In genomic region chr2:69762513-69763494, GRCh38 we compare ENCODE assay signal across 1 cellular context.
A peak's percentile ranks its signal among the peaks of the same experiment; 100 is the strongest.
TF ChIP-seq lines count a peak whose summit lies in the region.

No MANE protein-coding gene starts in this region.

TF ChIP-seq in GM12878, 131 proteins besides CTCF, POLR2A, EP300 and RAD21 (continued from another document and continues in another):
- TF ChIP-seq, protein P1, sequence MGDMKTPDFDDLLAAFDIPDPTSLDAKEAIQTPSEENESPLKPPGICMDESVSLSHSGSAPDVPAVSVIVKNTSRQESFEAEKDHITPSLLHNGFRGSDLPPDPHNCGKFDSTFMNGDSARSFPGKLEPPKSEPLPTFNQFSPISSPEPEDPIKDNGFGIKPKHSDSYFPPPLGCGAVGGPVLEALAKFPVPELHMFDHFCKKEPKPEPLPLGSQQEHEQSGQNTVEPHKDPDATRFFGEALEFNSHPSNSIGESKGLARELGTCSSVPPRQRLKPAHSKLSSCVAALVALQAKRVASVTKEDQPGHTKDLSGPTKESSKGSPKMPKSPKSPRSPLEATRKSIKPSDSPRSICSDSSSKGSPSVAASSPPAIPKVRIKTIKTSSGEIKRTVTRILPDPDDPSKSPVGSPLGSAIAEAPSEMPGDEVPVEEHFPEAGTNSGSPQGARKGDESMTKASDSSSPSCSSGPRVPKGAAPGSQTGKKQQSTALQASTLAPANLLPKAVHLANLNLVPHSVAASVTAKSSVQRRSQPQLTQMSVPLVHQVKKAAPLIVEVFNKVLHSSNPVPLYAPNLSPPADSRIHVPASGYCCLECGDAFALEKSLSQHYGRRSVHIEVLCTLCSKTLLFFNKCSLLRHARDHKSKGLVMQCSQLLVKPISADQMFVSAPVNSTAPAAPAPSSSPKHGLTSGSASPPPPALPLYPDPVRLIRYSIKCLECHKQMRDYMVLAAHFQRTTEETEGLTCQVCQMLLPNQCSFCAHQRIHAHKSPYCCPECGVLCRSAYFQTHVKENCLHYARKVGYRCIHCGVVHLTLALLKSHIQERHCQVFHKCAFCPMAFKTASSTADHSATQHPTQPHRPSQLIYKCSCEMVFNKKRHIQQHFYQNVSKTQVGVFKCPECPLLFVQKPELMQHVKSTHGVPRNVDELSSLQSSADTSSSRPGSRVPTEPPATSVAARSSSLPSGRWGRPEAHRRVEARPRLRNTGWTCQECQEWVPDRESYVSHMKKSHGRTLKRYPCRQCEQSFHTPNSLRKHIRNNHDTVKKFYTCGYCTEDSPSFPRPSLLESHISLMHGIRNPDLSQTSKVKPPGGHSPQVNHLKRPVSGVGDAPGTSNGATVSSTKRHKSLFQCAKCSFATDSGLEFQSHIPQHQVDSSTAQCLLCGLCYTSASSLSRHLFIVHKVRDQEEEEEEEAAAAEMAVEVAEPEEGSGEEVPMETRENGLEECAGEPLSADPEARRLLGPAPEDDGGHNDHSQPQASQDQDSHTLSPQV (IDR thresholded peaks at IDR 0.05), result no peak
- peak; percentile 93 to 95 for TF ChIP-seq IKZF2 (IDR thresholded peaks at IDR 0.05)
- no peak for TF ChIP-seq ZNF217 (IDR thresholded peaks at IDR 0.05)
- TF ChIP-seq ATF7 (IDR thresholded peaks at IDR 0.05; ENCODE audit: low read depth), result peak; percentile 91
- TF ChIP-seq NR2C2 (IDR thresholded peaks at IDR 0.05; ENCODE audit: borderline replicate concordance, control insufficient read depth, insufficient read length, low read depth), result no peak
- TF ChIP-seq TCF12 (IDR thresholded peaks at IDR 0.05; ENCODE audit: low read depth, low read length), result 0 out of 2 replicates have a peak, but pooled peaks have one; percentile 10
- peak in 1 of 2 experiments; percentile 34; a peak in 1 of 4 replicates for TF ChIP-seq BHLHE40 (IDR thresholded peaks at IDR 0.05; ENCODE audit: borderline replicate concordance in 1 of 2, low read depth in 2 of 2, low read length in 1 of 2)
- TF ChIP-seq ZSCAN29 (IDR thresholded peaks at IDR 0.05), result no peak
- no peak for TF ChIP-seq YY1 (IDR thresholded peaks at IDR 0.05; ENCODE audit: low read depth, low read length)
- peak; percentile 59; the same call in 1 of the 2 replicates for TF ChIP-seq CREM (IDR thresholded peaks at IDR 0.05; ENCODE audit: low read depth)
- peak; percentile 25 for TF ChIP-seq E4F1 (IDR thresholded peaks at IDR 0.05; ENCODE audit: borderline replicate concordance, partially characterized antibody)
- no peak for TF ChIP-seq RELA (IDR thresholded peaks at IDR 0.05; ENCODE audit: borderline replicate concordance, partially characterized antibody)
- TF ChIP-seq USF2 (IDR thresholded peaks at IDR 0.05; ENCODE audit: borderline replicate concordance, low read depth, low read length), result no peak
- TF ChIP-seq, protein P2, sequence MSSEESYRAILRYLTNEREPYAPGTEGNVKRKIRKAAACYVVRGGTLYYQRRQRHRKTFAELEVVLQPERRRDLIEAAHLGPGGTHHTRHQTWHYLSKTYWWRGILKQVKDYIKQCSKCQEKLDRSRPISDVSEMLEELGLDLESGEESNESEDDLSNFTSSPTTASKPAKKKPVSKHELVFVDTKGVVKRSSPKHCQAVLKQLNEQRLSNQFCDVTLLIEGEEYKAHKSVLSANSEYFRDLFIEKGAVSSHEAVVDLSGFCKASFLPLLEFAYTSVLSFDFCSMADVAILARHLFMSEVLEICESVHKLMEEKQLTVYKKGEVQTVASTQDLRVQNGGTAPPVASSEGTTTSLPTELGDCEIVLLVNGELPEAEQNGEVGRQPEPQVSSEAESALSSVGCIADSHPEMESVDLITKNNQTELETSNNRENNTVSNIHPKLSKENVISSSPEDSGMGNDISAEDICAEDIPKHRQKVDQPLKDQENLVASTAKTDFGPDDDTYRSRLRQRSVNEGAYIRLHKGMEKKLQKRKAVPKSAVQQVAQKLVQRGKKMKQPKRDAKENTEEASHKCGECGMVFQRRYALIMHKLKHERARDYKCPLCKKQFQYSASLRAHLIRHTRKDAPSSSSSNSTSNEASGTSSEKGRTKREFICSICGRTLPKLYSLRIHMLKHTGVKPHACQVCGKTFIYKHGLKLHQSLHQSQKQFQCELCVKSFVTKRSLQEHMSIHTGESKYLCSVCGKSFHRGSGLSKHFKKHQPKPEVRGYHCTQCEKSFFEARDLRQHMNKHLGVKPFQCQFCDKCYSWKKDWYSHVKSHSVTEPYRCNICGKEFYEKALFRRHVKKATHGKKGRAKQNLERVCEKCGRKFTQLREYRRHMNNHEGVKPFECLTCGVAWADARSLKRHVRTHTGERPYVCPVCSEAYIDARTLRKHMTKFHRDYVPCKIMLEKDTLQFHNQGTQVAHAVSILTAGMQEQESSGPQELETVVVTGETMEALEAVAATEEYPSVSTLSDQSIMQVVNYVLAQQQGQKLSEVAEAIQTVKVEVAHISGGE (CRISPR knock-in tag; IDR thresholded peaks at IDR 0.05), result no peak
- TF ChIP-seq, protein P3, sequence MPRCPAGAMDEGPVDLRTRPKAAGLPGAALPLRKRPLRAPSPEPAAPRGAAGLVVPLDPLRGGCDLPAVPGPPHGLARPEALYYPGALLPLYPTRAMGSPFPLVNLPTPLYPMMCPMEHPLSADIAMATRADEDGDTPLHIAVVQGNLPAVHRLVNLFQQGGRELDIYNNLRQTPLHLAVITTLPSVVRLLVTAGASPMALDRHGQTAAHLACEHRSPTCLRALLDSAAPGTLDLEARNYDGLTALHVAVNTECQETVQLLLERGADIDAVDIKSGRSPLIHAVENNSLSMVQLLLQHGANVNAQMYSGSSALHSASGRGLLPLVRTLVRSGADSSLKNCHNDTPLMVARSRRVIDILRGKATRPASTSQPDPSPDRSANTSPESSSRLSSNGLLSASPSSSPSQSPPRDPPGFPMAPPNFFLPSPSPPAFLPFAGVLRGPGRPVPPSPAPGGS (IDR thresholded peaks at IDR 0.05; ENCODE audit: borderline replicate concordance, insufficient read depth, low read depth, low read length, poor library complexity, severe bottlenecking), result peak; percentile 88
- peak; percentile 35; the same call in 1 of the 2 replicates for TF ChIP-seq MTA2 (IDR thresholded peaks at IDR 0.05; ENCODE audit: low read depth)
- 0 out of 3 replicates have a peak, but pooled peaks have one; percentile 39 for TF ChIP-seq POU2F2 (IDR thresholded peaks at IDR 0.05; ENCODE audit: borderline replicate concordance, low read depth, low read length)
- TF ChIP-seq MXI1 (IDR thresholded peaks at IDR 0.05; ENCODE audit: low read depth, low read length), result 0 out of 2 replicates have a peak, but pooled peaks have one; percentile 17
- TF ChIP-seq SPI1 (IDR thresholded peaks at IDR 0.05; ENCODE audit: borderline replicate concordance, insufficient read depth, low read depth, low read length), result peak; percentile 90
- peak; percentile 91 for TF ChIP-seq NBN (IDR thresholded peaks at IDR 0.05)
- TF ChIP-seq, protein P4, sequence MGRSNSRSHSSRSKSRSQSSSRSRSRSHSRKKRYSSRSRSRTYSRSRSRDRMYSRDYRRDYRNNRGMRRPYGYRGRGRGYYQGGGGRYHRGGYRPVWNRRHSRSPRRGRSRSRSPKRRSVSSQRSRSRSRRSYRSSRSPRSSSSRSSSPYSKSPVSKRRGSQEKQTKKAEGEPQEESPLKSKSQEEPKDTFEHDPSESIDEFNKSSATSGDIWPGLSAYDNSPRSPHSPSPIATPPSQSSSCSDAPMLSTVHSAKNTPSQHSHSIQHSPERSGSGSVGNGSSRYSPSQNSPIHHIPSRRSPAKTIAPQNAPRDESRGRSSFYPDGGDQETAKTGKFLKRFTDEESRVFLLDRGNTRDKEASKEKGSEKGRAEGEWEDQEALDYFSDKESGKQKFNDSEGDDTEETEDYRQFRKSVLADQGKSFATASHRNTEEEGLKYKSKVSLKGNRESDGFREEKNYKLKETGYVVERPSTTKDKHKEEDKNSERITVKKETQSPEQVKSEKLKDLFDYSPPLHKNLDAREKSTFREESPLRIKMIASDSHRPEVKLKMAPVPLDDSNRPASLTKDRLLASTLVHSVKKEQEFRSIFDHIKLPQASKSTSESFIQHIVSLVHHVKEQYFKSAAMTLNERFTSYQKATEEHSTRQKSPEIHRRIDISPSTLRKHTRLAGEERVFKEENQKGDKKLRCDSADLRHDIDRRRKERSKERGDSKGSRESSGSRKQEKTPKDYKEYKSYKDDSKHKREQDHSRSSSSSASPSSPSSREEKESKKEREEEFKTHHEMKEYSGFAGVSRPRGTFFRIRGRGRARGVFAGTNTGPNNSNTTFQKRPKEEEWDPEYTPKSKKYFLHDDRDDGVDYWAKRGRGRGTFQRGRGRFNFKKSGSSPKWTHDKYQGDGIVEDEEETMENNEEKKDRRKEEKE (IDR thresholded peaks at IDR 0.05), result no peak
- no peak for TF ChIP-seq KLF5 (IDR thresholded peaks at IDR 0.05; ENCODE audit: partially characterized antibody)
- peak; percentile 87 for TF ChIP-seq HDGF (IDR thresholded peaks at IDR 0.05)
- no peak for TF ChIP-seq SP1 (IDR thresholded peaks at IDR 0.05; ENCODE audit: low read depth, low read length)
- TF ChIP-seq SMARCA5 (IDR thresholded peaks at IDR 0.05), result no peak
- no peak for TF ChIP-seq HDAC6 (IDR thresholded peaks at IDR 0.05; ENCODE audit: unreplicated experiment)
- TF ChIP-seq IKZF1 (conservative IDR thresholded peaks at IDR 0.05), result peak; percentile 89
- TF ChIP-seq, protein P5, sequence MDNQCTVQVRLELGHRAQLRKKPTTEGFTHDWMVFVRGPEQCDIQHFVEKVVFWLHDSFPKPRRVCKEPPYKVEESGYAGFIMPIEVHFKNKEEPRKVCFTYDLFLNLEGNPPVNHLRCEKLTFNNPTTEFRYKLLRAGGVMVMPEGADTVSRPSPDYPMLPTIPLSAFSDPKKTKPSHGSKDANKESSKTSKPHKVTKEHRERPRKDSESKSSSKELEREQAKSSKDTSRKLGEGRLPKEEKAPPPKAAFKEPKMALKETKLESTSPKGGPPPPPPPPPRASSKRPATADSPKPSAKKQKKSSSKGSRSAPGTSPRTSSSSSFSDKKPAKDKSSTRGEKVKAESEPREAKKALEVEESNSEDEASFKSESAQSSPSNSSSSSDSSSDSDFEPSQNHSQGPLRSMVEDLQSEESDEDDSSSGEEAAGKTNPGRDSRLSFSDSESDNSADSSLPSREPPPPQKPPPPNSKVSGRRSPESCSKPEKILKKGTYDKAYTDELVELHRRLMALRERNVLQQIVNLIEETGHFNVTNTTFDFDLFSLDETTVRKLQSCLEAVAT (IDR thresholded peaks at IDR 0.05), result peak; percentile 76; the same call in 1 of the 2 replicates
- TF ChIP-seq RELB (IDR thresholded peaks at IDR 0.05; ENCODE audit: low read depth), result peak; percentile 84
- 0 out of 2 replicates have a peak, but pooled peaks have one; percentile 50 for TF ChIP-seq GATAD2B (conservative IDR thresholded peaks at IDR 0.05; ENCODE audit: low read depth)
- TF ChIP-seq, protein P6, sequence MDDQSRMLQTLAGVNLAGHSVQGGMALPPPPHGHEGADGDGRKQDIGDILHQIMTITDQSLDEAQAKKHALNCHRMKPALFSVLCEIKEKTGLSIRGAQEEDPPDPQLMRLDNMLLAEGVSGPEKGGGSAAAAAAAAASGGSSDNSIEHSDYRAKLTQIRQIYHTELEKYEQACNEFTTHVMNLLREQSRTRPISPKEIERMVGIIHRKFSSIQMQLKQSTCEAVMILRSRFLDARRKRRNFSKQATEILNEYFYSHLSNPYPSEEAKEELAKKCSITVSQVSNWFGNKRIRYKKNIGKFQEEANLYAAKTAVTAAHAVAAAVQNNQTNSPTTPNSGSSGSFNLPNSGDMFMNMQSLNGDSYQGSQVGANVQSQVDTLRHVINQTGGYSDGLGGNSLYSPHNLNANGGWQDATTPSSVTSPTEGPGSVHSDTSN (IDR thresholded peaks at IDR 0.05; ENCODE audit: insufficient replicate concordance, low read depth, low read length), result peak; percentile 30
- TF ChIP-seq HDAC2 (IDR thresholded peaks at IDR 0.05), result no peak
- no peak for TF ChIP-seq MYC (IDR thresholded peaks at IDR 0.05; ENCODE audit: insufficient read depth, insufficient read length, insufficient replicate concordance, low read length, severe bottlenecking)
- TF ChIP-seq DPF2 (IDR thresholded peaks at IDR 0.05), result peak; percentile 72
- TF ChIP-seq, protein P7, sequence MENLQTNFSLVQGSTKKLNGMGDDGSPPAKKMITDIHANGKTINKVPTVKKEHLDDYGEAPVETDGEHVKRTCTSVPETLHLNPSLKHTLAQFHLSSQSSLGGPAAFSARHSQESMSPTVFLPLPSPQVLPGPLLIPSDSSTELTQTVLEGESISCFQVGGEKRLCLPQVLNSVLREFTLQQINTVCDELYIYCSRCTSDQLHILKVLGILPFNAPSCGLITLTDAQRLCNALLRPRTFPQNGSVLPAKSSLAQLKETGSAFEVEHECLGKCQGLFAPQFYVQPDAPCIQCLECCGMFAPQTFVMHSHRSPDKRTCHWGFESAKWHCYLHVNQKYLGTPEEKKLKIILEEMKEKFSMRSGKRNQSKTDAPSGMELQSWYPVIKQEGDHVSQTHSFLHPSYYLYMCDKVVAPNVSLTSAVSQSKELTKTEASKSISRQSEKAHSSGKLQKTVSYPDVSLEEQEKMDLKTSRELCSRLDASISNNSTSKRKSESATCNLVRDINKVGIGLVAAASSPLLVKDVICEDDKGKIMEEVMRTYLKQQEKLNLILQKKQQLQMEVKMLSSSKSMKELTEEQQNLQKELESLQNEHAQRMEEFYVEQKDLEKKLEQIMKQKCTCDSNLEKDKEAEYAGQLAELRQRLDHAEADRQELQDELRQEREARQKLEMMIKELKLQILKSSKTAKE (IDR thresholded peaks at IDR 0.05; ENCODE audit: low read depth, poor library complexity, severe bottlenecking), result no peak
